In genomic region chr7:11570922-11571550, GRCh38 we compare ENCODE assay signal across 20 cellular contexts.
"Had no signal": no experiment of that assay in that cellular context is flagged by ENCODE, and none has a peak within 500 bp of the region (broad histone marks: within the 10 kb centered on the region; RNA-seq: fewer than 3 reads in every experiment).

No MANE protein-coding gene starts in this region.

- H3K9me3 Mint-ChIP-seq: nephron progenitor cell; stimulated activated naive CD8-positive, alpha-beta T cell treated with anti-CD3 and anti-CD28 coated beads, Interleukin-15, Interleukin-2, amounts not matched to agents 100 ng/mL and 50 ng/mL, for 24 hours; WTC11 had no signal

- DNase-seq: activated CD4-positive, alpha-beta T cell treated with anti-CD3 and anti-CD28 coated beads, Interleukin-2, amount 10 ng/mL, durations not matched to agents 24 days and 14 days; activated CD8-positive, alpha-beta memory T cell treated with anti-CD3 and anti-CD28 coated beads, Interleukin-2, amount 50 U/mL, for 4 hours; activated CD8-positive, alpha-beta T cell treated with anti-CD3 and anti-CD28 coated beads, Interleukin-2, amount 10 ng/mL, durations not matched to agents 7 days and 5 days; activated gamma-delta T cell; activated T-cell treated with anti-CD3 and anti-CD28 coated beads, Interleukin-2, amount 50 U/mL, for 72 hours; amniotic stem cell; gastrocnemius medialis; heart left ventricle; immature natural killer cell; lower lobe of right lung; nephron progenitor cell; right cardiac atrium; spleen; T-helper 2 cell; testis had no signal

- H3K4me3 Mint-ChIP-seq: activated CD4-positive, alpha-beta T cell treated with anti-CD3 and anti-CD28 coated beads, Interleukin-2, amount 10 ng/mL, durations not matched to agents 24 days and 14 days; activated CD8-positive, alpha-beta T cell treated with anti-CD3 and anti-CD28 coated beads, Interleukin-2, amount 10 ng/mL, durations not matched to agents 7 days and 5 days; activated T-cell treated with anti-CD3 and anti-CD28 coated beads, Interleukin-2, amount 50 U/mL, for 72 hours; immature natural killer cell; nephron progenitor cell; stimulated activated naive CD8-positive, alpha-beta T cell treated with anti-CD3 and anti-CD28 coated beads, Interleukin-15, Interleukin-2, amounts not matched to agents 100 ng/mL and 50 ng/mL, for 24 hours; WTC11 had no signal

- H3K27me3 ChIP-seq: gastrocnemius medialis, heart left ventricle, spleen, testis had no signal

- H3K4me3 ChIP-seq: gastrocnemius medialis, heart left ventricle, lower lobe of right lung, spleen, testis had no signal

- H3K27ac ChIP-seq: heart left ventricle, lower lobe of right lung, spleen, testis had no signal

- H3K9me3 ChIP-seq: gastrocnemius medialis, heart left ventricle, lower lobe of right lung, spleen, testis had no signal

- H3K27me3 Mint-ChIP-seq: activated CD4-positive, alpha-beta T cell treated with anti-CD3 and anti-CD28 coated beads, Interleukin-2, amount 10 ng/mL, durations not matched to agents 24 days and 14 days; progenitor cell of endocrine pancreas; stimulated activated naive CD8-positive, alpha-beta T cell treated with anti-CD3 and anti-CD28 coated beads, Interleukin-15, Interleukin-2, amounts not matched to agents 100 ng/mL and 50 ng/mL, for 24 hours had no signal

- H3K4me1 ChIP-seq: gastrocnemius medialis, heart left ventricle, lower lobe of right lung, spleen, testis had no signal

- ATAC-seq: activated CD8-positive, alpha-beta T cell treated with anti-CD3 and anti-CD28 coated beads, Interleukin-2, amount 10 ng/mL, durations not matched to agents 7 days and 5 days; activated naive CD4-positive, alpha-beta T cell treated with anti-CD3 and anti-CD28 coated beads, Interleukin-2, amount 50 U/mL, for 72 hours; activated T-cell treated with anti-CD3 and anti-CD28 coated beads, Interleukin-2, amount 50 U/mL, for 72 hours; esophagus mucosa; heart left ventricle; lower lobe of right lung; right cardiac atrium; WTC11 had no signal

- H3K27ac Mint-ChIP-seq: activated CD4-positive, alpha-beta T cell treated with anti-CD3 and anti-CD28 coated beads, Interleukin-2, amount 10 ng/mL, durations not matched to agents 24 days and 14 days; activated CD8-positive, alpha-beta T cell treated with anti-CD3 and anti-CD28 coated beads, Interleukin-2, amount 10 ng/mL, durations not matched to agents 7 days and 5 days; activated naive CD4-positive, alpha-beta T cell treated with anti-CD3 and anti-CD28 coated beads, Interleukin-2, amount 50 U/mL, for 72 hours; activated T-cell treated with anti-CD3 and anti-CD28 coated beads, Interleukin-2, amount 50 U/mL, for 72 hours; immature natural killer cell; nephron progenitor cell; progenitor cell of endocrine pancreas; stimulated activated naive CD8-positive, alpha-beta T cell treated with anti-CD3 and anti-CD28 coated beads, Interleukin-15, Interleukin-2, amounts not matched to agents 100 ng/mL and 50 ng/mL, for 24 hours; WTC11 had no signal

- H3K36me3 ChIP-seq: gastrocnemius medialis, heart left ventricle, lower lobe of right lung, spleen had no signal

- H3K4me1 Mint-ChIP-seq: activated CD4-positive, alpha-beta T cell treated with anti-CD3 and anti-CD28 coated beads, Interleukin-2, amount 10 ng/mL, durations not matched to agents 24 days and 14 days; immature natural killer cell; nephron progenitor cell had no signal
